In genomic region chr7:139731802-139732470, GRCh38 we compare ENCODE assay signal across 8 cellular contexts. TPM values are rescaled to one million over a fixed set of nuclear protein-coding genes. Genes with fewer than 3 reads are reported as not detected.
DNase-seq lines count a peak whose midpoint lies in the region; ATAC-seq lines count a peak whose summit lies in the region.

No MANE protein-coding gene starts in this region.

- peaks cover 20% of the 10 kb centered on the region for H3K4me1 ChIP-seq in CD4-positive, alpha-beta memory T cell (ENCODE audit: insufficient read depth, low read length)

- H3K4me3 ChIP-seq in CD4-positive, alpha-beta memory T cell (ENCODE audit: low read length in 2 of 2): no peak overlapping the region

- DNase-seq in CD4-positive, alpha-beta memory T cell: no peak
- DNase-seq in NCI-H1048 (lab: John Stamatoyannopoulos, UW) (peak; percentile 62), brain pericyte (ENCODE audit: low read depth, low spot score) (peak; percentile 58), kidney tubule cell (ENCODE audit: low spot score) (peak; percentile 91), superior temporal gyrus (ENCODE audit: extremely low spot score) (peak; percentile 80), SHP77 (lab: John Stamatoyannopoulos, UW) (no peak)

- no peaks in the 10 kb centered on the region for H3K27me3 ChIP-seq in CD4-positive, alpha-beta memory T cell (ENCODE audit: insufficient read depth, low read length)

- H3K36me3 ChIP-seq in CD4-positive, alpha-beta memory T cell (ENCODE audit: insufficient read depth, low read length): no peaks in the 10 kb centered on the region

- H3K4me1 Mint-ChIP-seq in CD4-positive, alpha-beta memory T cell: peaks cover 38 to 67% (median 55%) of the 10 kb centered on the region in 4 donors

- CTCF ChIA-PET in CD4-positive, alpha-beta memory T cell (lab: Charles Lee; ENCODE audit: partially characterized antibody): interaction anchor here (1.2 to 1.6 kb wide), 2 partner anchors 36 to 86 kb away, joined by 3 to 7 read pairs; no protein-coding TSS in a partner anchor

- peak overlapping the region in 6 of 8 donors; percentile 28 to 71 (median 55) for H3K4me3 Mint-ChIP-seq in CD4-positive, alpha-beta memory T cell

- intact Hi-C loops in CD4-positive, alpha-beta memory T cell (cut with micrococcal nuclease): no loop called here

- H3K9me3 Mint-ChIP-seq in CD4-positive, alpha-beta memory T cell: no peaks in the 10 kb centered on the region

- no peaks in the 10 kb centered on the region for H3K27me3 Mint-ChIP-seq in CD4-positive, alpha-beta memory T cell

- peaks cover 4 to 30% of the 10 kb centered on the region in 2 donors for H3K36me3 Mint-ChIP-seq in CD4-positive, alpha-beta memory T cell

- POLR2A ChIA-PET in CD4-positive, alpha-beta memory T cell (lab: Charles Lee; ENCODE audit: partially characterized antibody): interaction anchor here (0.6 kb wide), 1 partner anchor 98 kb away, joined by 3 read pairs; no protein-coding TSS in a partner anchor

- H3K27ac Mint-ChIP-seq in CD4-positive, alpha-beta memory T cell: peak overlapping the region; percentile 7 to 89 (median 74)

- ATAC-seq in activated CD4-positive, CD25-positive, alpha-beta regulatory T cell treated with anti-CD3 and anti-CD28 coated beads, Interleukin-2, amount 50 U/mL, for 24 hours: no peak
- no peak for ATAC-seq in HG03520 (IDR thresholded peaks at IDR 0.05; ENCODE audit: unreplicated experiment)

- H3K27ac ChIP-seq in CD4-positive, alpha-beta memory T cell (ENCODE audit: low read depth, low read length): no peak overlapping the region

- no peaks in the 10 kb centered on the region for H3K9me3 ChIP-seq in CD4-positive, alpha-beta memory T cell (ENCODE audit: control insufficient read depth in 1 of 2, low read length in 2 of 2)

RNA-seq across cellular contexts. Expression of gene HIPK2, which starts 45.9 kb away (rescaled TPM):
- total RNA-seq in CD4-positive, alpha-beta memory T cell: 10 to 100 TPM; 31.2 to 34.1 TPM
- polyA plus RNA-seq in CD4-positive, alpha-beta memory T cell: 1 to 10 TPM in 1 of 2 donors, under 1 TPM in 1; 0.87 to 4.4 TPM

Comparison
In these comparisons a context has a peak if more than half of its experiments do, and no peak if none do; other contexts are left out.
1. DNase-seq: peak in NCI-H1048 (single experiment), brain pericyte (single experiment), kidney tubule cell (single experiment) and superior temporal gyrus (single experiment); none in CD4-positive, alpha-beta memory T cell (0 of 5) and SHP77 (0 of 2).